In genomic region chr9:123349691-123350480, GRCh38 we compare ENCODE assay signal across 8 cellular contexts. TPM values are rescaled to one million over a fixed set of nuclear protein-coding genes. Genes with fewer than 3 reads are reported as not detected.
DNase-seq lines count a peak whose midpoint lies in the region; ATAC-seq, FAIRE-seq and TF ChIP-seq lines count a peak whose summit lies in the region.

No MANE protein-coding gene starts in this region.

- H4K20me1 ChIP-seq in GM23248 (ENCODE audit: insufficient read depth) (no peaks in the 10 kb centered on the region), astrocyte (ENCODE audit: insufficient read depth, low read length) (no peaks in the 10 kb centered on the region)

- peak; percentile 86 for TF ChIP-seq CTCF in astrocyte (IDR thresholded peaks at IDR 0.05; ENCODE audit: insufficient read depth, low read depth, low read length)

- H3K9me2 ChIP-seq in GM23248 (ENCODE audit: insufficient read depth) = no peaks in the 10 kb centered on the region

- H3K4me2 ChIP-seq in GM23248 (ENCODE audit: unreplicated experiment) = peak overlapping the region; percentile 6
- peak overlapping the region; percentile 42 for H3K4me2 ChIP-seq in astrocyte (ENCODE audit: low read length)

- no peak for ATAC-seq in HG02970 (IDR thresholded peaks at IDR 0.05; ENCODE audit: low FRiP score, unreplicated experiment)

- FAIRE-seq in astrocyte (lab: Jason Lieb, UNC) = no peak

- H3K9me3 Mint-ChIP-seq in astrocyte (ENCODE audit: unreplicated experiment) = no peaks in the 10 kb centered on the region

- H3K27ac ChIP-seq in GM23248 (no peak overlapping the region), astrocyte (ENCODE audit: low read depth, low read length) (no peak overlapping the region)

- no peaks in the 10 kb centered on the region for H3K79me2 ChIP-seq in GM23248 (ENCODE audit: insufficient read depth)
- no peaks in the 10 kb centered on the region for H3K79me2 ChIP-seq in astrocyte (ENCODE audit: insufficient read depth, low read length)

- H3K4me1 ChIP-seq in GM23248 (ENCODE audit: insufficient read depth) = no peaks in the 10 kb centered on the region
- no peaks in the 10 kb centered on the region for H3K4me1 ChIP-seq in astrocyte (ENCODE audit: insufficient read depth, low read length)

- in situ Hi-C loops in GM23248 (cut with MboI) = loop anchor here (5.0 kb wide), 1 partner anchor 268 kb away; no protein-coding TSS in a partner anchor

- H3K27ac Mint-ChIP-seq in astrocyte (ENCODE audit: unreplicated experiment) = no peak overlapping the region

- 12 to 14% methylated on average over 16 of the region's 16 CpGs for WGBS in GM23248 (ENCODE audit: low coverage in 1 of 2, low lambda C conversion rate in 2 of 2, missing lambda C conversion rate in 2 of 2), 2 experiments

- no peak overlapping the region for H2AFZ ChIP-seq in GM23248
- no peak overlapping the region for H2AFZ ChIP-seq in astrocyte (ENCODE audit: low read depth, low read length)

- no peak overlapping the region for H3K4me3 Mint-ChIP-seq in astrocyte (ENCODE audit: unreplicated experiment)

- H3K36me3 Mint-ChIP-seq in astrocyte (ENCODE audit: low read depth, unreplicated experiment) = no peaks in the 10 kb centered on the region

- peaks cover 43% of the 10 kb centered on the region for H3K27me3 Mint-ChIP-seq in astrocyte (ENCODE audit: low read depth, unreplicated experiment)

- H3K9ac ChIP-seq in GM23248 = no peak overlapping the region
- no peak overlapping the region for H3K9ac ChIP-seq in astrocyte (ENCODE audit: low read length)

- peaks cover 3% of the 10 kb centered on the region for H3K4me1 Mint-ChIP-seq in astrocyte (ENCODE audit: low read depth, unreplicated experiment)

- peak; percentile 84 for DNase-seq in D341Med (ENCODE audit: low spot score)
- DNase-seq in GM23248 = peak; percentile 67
- DNase-seq in NCI-H128 (lab: John Stamatoyannopoulos, UW; ENCODE audit: unreplicated experiment) = peak; percentile 28
- peak; percentile 48 for DNase-seq in T-helper 9 cell
- no peak for DNase-seq in astrocyte (ENCODE audit: low read depth)
- peak; percentile 88 for DNase-seq in iPS-NIHi11 (ENCODE audit: low spot score)
- DNase-seq in stimulated activated CD4-positive, alpha-beta T cell treated with anti-CD3 and anti-CD28 coated beads, Interleukin-1b, Interleukin-23, amount 100 ng/mL, for 1 hour (ENCODE audit: low read depth in 2 of 2) = peak; percentile 42 to 56

- H3K4me3 ChIP-seq in GM23248 (no peak overlapping the region), astrocyte (ENCODE audit: insufficient read depth, low read depth, low read length) (no peak overlapping the region)

- H3K36me3 ChIP-seq in GM23248 (ENCODE audit: low read depth) (no peaks in the 10 kb centered on the region), astrocyte (ENCODE audit: insufficient read depth, low read length) (no peaks in the 10 kb centered on the region)

- H3K9me3 ChIP-seq in GM23248 (ENCODE audit: low read depth) = no peaks in the 10 kb centered on the region
- H3K9me3 ChIP-seq in astrocyte (ENCODE audit: insufficient read depth, low read depth, low read length) = no peaks in the 10 kb centered on the region

- H3F3A ChIP-seq in GM23248 (ENCODE audit: insufficient read depth) = no peaks in the 10 kb centered on the region

- H3K27me3 ChIP-seq in GM23248 (replicated peaks; ENCODE audit: insufficient read depth) (peaks cover 14% of the 10 kb centered on the region), astrocyte (ENCODE audit: insufficient read depth, low read length) (peaks cover 28% of the 10 kb centered on the region)

RNA-seq across cellular contexts. Expression of gene CRB2, which starts 6.1 kb away (rescaled TPM):
- not detected in 2 replicates for total RNA-seq in GM23248 (2014; rRNA removed; shearing (Covaris generic))
- not detected in 2 replicates for polyA plus RNA-seq in GM23248 (2016; fragmentation: Nextera tagmentation; extraction: Ambion mirVana)
- total RNA-seq in astrocyte = 2.4 and 2.5 TPM in 2 replicates
